ENCODE assay signal across 31 cellular contexts in genomic region chr9:108683245-108683644, GRCh38.
"Had no signal": no experiment of that assay in that cellular context is flagged by ENCODE, and none has a peak within 500 bp of the region (broad histone marks: within the 10 kb centered on the region; RNA-seq: fewer than 3 reads in every experiment).

No MANE protein-coding gene starts in this region.

- H3K27me3 ChIP-seq: adrenal gland, body of pancreas, foreskin keratinocyte, gastrocnemius medialis had no signal

- H3K4me1 Mint-ChIP-seq: activated B cell treated with CpG ODN at 0.5 μM for 24 hours; activated naive CD4-positive, alpha-beta T cell treated with anti-CD3 and anti-CD28 coated beads, Interleukin-2, amount 50 U/mL, for 24 hours; activated naive CD8-positive, alpha-beta T cell treated with anti-CD3 and anti-CD28 coated beads for 36 hours; activated naive CD8-positive, alpha-beta T cell treated with anti-CD3 and anti-CD28 coated beads, Interleukin-2, amount 50 U/mL, for 24 hours; T-cell had no signal

- H3K4me3 Mint-ChIP-seq: activated B cell treated with CpG ODN at 0.5 μM for 24 hours; activated CD8-positive, alpha-beta T cell treated with anti-CD3 and anti-CD28 coated beads for 36 hours; activated naive CD4-positive, alpha-beta T cell treated with anti-CD3 and anti-CD28 coated beads for 36 hours; activated naive CD4-positive, alpha-beta T cell treated with anti-CD3 and anti-CD28 coated beads, Interleukin-2, amount 50 U/mL, for 24 hours; activated naive CD8-positive, alpha-beta T cell treated with anti-CD3 and anti-CD28 coated beads for 36 hours; activated naive CD8-positive, alpha-beta T cell treated with anti-CD3 and anti-CD28 coated beads, Interleukin-2, amount 50 U/mL, for 24 hours; activated T-cell treated with anti-CD3 and anti-CD28 coated beads, Interleukin-2, amount 50 U/mL, for 4 hours; T-cell; T-helper 1 cell treated with Interleukin-12 subunit alpha and Interleukin-12 subunit beta and Interleukin-4 antibody, amounts not matched to agents 30 μg/mL and 1 μg/mL, for 36 hours had no signal

- H3K27ac ChIP-seq: adrenal gland, body of pancreas, epithelial cell of prostate, foreskin keratinocyte, gastrocnemius medialis, WERI-Rb-1 had no signal

- H3K36me3 ChIP-seq: adrenal gland, gastrocnemius medialis, WERI-Rb-1 had no signal

- H3K4me1 ChIP-seq: adrenal gland, body of pancreas, gastrocnemius medialis had no signal

- H3K4me3 ChIP-seq: adrenal gland, body of pancreas, gastrocnemius medialis had no signal

- H3K9me3 Mint-ChIP-seq: activated T-helper 2 cell treated with anti-CD3 and anti-CD28 coated beads, Interferon-gamma antibody, Interleukin-2, Interleukin-4, amounts not matched to agents 10 μg/mL and 5 μg/mL and 100 μg/mL, durations not matched to agents 14 hours and 24 hours and 36 hours had no signal

- H3K27me3 Mint-ChIP-seq: activated CD8-positive, alpha-beta T cell treated with anti-CD3 and anti-CD28 coated beads for 36 hours; activated naive CD4-positive, alpha-beta T cell treated with anti-CD3 and anti-CD28 coated beads, Interleukin-2, amount 50 U/mL, for 24 hours; activated naive CD8-positive, alpha-beta T cell treated with anti-CD3 and anti-CD28 coated beads for 36 hours; activated naive CD8-positive, alpha-beta T cell treated with anti-CD3 and anti-CD28 coated beads, Interleukin-2, amount 50 U/mL, for 24 hours; T-cell had no signal

- ATAC-seq: activated CD4-positive, CD25-positive, alpha-beta regulatory T cell treated with anti-CD3 and anti-CD28 coated beads, Interleukin-2, amount 50 U/mL, for 24 hours; activated CD8-positive, alpha-beta T cell treated with anti-CD3 and anti-CD28 coated beads for 36 hours; activated naive CD8-positive, alpha-beta T cell treated with anti-CD3 and anti-CD28 coated beads, Interleukin-2, amount 50 U/mL, for 24 hours; activated T-cell treated with anti-CD3 and anti-CD28 coated beads, Interleukin-2, amount 50 U/mL, for 4 hours; body of pancreas; foreskin keratinocyte; gastrocnemius medialis; T-cell had no signal

- DNase-seq: activated B cell treated with CpG ODN at 0.5 μM for 24 hours; activated CD4-positive, alpha-beta T cell treated with anti-CD3 and anti-CD28 coated beads for 48 hours; activated CD4-positive, alpha-beta T cell treated with anti-CD3 and anti-CD28 coated beads, Interleukin-2, amount 50 U/mL, for 1 hour; activated CD4-positive, alpha-beta T cell treated with anti-CD3 and anti-CD28 coated beads, Interleukin-2, amount 50 U/mL, for 48 hours; activated CD8-positive, alpha-beta memory T cell treated with anti-CD3 and anti-CD28 coated beads for 24 hours; activated CD8-positive, alpha-beta T cell treated with anti-CD3 and anti-CD28 coated beads for 36 hours; activated effector memory CD4-positive, alpha-beta T cell treated with anti-CD3 and anti-CD28 coated beads, Interleukin-2, amount 50 U/mL, for 16 hours; activated naive CD4-positive, alpha-beta T cell treated with anti-CD3 and anti-CD28 coated beads for 36 hours; activated naive CD8-positive, alpha-beta T cell treated with anti-CD3 and anti-CD28 coated beads for 36 hours; activated naive CD8-positive, alpha-beta T cell treated with anti-CD3 and anti-CD28 coated beads, Interleukin-2, amount 50 U/mL, for 24 hours; activated T-cell treated with anti-CD3 and anti-CD28 coated beads, Interleukin-2, amount 50 U/mL, for 4 hours; adrenal gland; amygdala; aorta; body of pancreas; caudate nucleus; cortex of kidney; dermis blood vessel endothelial cell; effector CD8-positive, alpha-beta T cell; foreskin keratinocyte; gastrocnemius medialis; glutamatergic neuron; SW 1271; T-cell; T1000; WERI-Rb-1 had no signal

- H3K9me3 ChIP-seq: adrenal gland, body of pancreas had no signal

- H3K36me3 Mint-ChIP-seq: activated naive CD4-positive, alpha-beta T cell treated with anti-CD3 and anti-CD28 coated beads, Interleukin-2, amount 50 U/mL, for 24 hours; activated naive CD8-positive, alpha-beta T cell treated with anti-CD3 and anti-CD28 coated beads for 36 hours; T-cell had no signal

- H3K27ac Mint-ChIP-seq: activated B cell treated with CpG ODN at 0.5 μM for 24 hours; activated CD8-positive, alpha-beta T cell treated with anti-CD3 and anti-CD28 coated beads for 36 hours; activated naive CD4-positive, alpha-beta T cell treated with anti-CD3 and anti-CD28 coated beads for 36 hours; activated naive CD4-positive, alpha-beta T cell treated with anti-CD3 and anti-CD28 coated beads, Interleukin-2, amount 50 U/mL, for 24 hours; activated naive CD8-positive, alpha-beta T cell treated with anti-CD3 and anti-CD28 coated beads for 36 hours; activated naive CD8-positive, alpha-beta T cell treated with anti-CD3 and anti-CD28 coated beads, Interleukin-2, amount 50 U/mL, for 24 hours; activated T-helper 2 cell treated with anti-CD3 and anti-CD28 coated beads, Interferon-gamma antibody, Interleukin-2, Interleukin-4, amounts not matched to agents 10 μg/mL and 5 μg/mL and 100 μg/mL, durations not matched to agents 14 hours and 24 hours and 36 hours; T-cell; T-helper 1 cell treated with Interleukin-12 subunit alpha and Interleukin-12 subunit beta and Interleukin-4 antibody, amounts not matched to agents 30 μg/mL and 1 μg/mL, for 36 hours had no signal
